ENCODE assay signal across 14 cellular contexts in the genomic region with DNA sequence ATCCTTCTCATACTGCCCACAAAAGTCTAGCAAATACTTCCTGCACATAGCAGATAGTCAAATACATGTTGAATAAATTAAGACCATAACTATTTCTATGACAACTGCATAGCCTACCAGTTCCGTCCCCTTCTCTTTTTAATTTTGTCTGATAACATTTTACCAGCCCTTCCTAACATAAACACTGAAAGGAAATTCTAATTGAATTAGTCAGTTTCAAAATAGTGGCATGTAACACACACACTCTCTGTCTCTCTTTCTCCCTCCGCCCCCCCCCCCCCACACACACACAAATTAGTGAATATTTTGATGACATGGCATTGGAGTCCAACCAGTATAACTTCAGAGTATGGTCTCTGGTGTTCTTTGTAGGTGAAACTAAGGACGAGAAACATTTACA. TPM values are rescaled to one million over a fixed set of nuclear protein-coding genes. Genes with fewer than 3 reads are reported as not detected.
DNase-seq lines count a peak whose midpoint lies in the region; ATAC-seq and TF ChIP-seq lines count a peak whose summit lies in the region.
"Had no signal": no experiment of that assay in that cellular context is flagged by ENCODE, and none has a peak within 500 bp of the region (broad histone marks: within the 10 kb centered on the region; RNA-seq: fewer than 3 reads in every experiment).

No MANE protein-coding gene starts in this region.

- TF ChIP-seq CTCF in cardiac fibroblast (IDR thresholded peaks at IDR 0.05; ENCODE audit: low read depth, low read length): no peak

- ATAC-seq in GM21619 (IDR thresholded peaks at IDR 0.05; ENCODE audit: unreplicated experiment) (no peak), GM19328 (IDR thresholded peaks at IDR 0.05; ENCODE audit: unreplicated experiment) (no peak)

- DNase-seq in AG08395 (ENCODE audit: low spot score): peak; percentile 31
- DNase-seq in HT1080 (ENCODE audit: low read depth): peak; percentile 65
- DNase-seq in cardiac fibroblast (ENCODE audit: low read depth in 2 of 2): peak; percentile 46 to 65
- DNase-seq in lung microvascular endothelial cell (ENCODE audit: low read depth in 2 of 2): peak; percentile 51 to 81
- no peak for DNase-seq in RKO (ENCODE audit: low spot score)
- no peak for DNase-seq in HPDE6-E6E7 (ENCODE audit: extremely low spot score)
- DNase-seq: activated T-cell treated with anti-CD3 and anti-CD28 coated beads, Interleukin-2, amount 50 U/mL, for 1 hour; adrenal gland; midbrain; NCI-H187 treated with DMSO at 0.1 percent for 48 hours; stimulated activated CD4-positive, alpha-beta T cell treated with anti-CD3 and anti-CD28 coated beads, Interleukin-12 subunit alpha, Interleukin-12 subunit beta, amount 100 ng/mL, for 4 hours; stomach had no signal

- H3K4me3 ChIP-seq in cardiac fibroblast (replicated peaks in 1 of 2; ENCODE audit: low read depth in 2 of 2, low read length in 2 of 2): no peak overlapping the region
- H3K4me3 ChIP-seq: adrenal gland, stomach had no signal

RNA-seq across cellular contexts. Expression of a gene that starts 41.8 kb away (rescaled TPM):
- total RNA-seq in HT1080 (2014; rRNA removed; shearing (Covaris generic)): 2.7 and 4.1 TPM in 2 replicates
- 1.9 and 2.6 TPM in 2 replicates for polyA plus RNA-seq in HT1080 (2015; cell fraction: cytosol; rRNA removed)
- polyA plus RNA-seq in HT1080 (2015; cell fraction: nucleus; rRNA removed): 3.6 and 4.4 TPM in 2 replicates
- 5.7 and 7.5 TPM in 2 replicates for total RNA-seq in lung microvascular endothelial cell

Comparison
In these comparisons a context has a peak if more than half of its experiments do, and no peak if none do; other contexts are left out.
1. DNase-seq: peak in AG08395 (single experiment), HT1080 (single experiment), cardiac fibroblast (2 of 2) and lung microvascular endothelial cell (2 of 2); none in RKO (single experiment) and HPDE6-E6E7 (single experiment).